ENCODE assay signal across 8 cellular contexts in genomic region chr12:18139989-18140596, GRCh38. TPM values are rescaled to one million over a fixed set of nuclear protein-coding genes. Genes with fewer than 3 reads are reported as not detected.
A peak's percentile ranks its signal among the peaks of the same experiment; 100 is the strongest.
DNase-seq lines count a peak whose midpoint lies in the region; ATAC-seq, FAIRE-seq and TF ChIP-seq lines count a peak whose summit lies in the region.

No MANE protein-coding gene starts in this region.

- no peaks in the 10 kb centered on the region for H3K36me3 Mint-ChIP-seq in MCF 10A (ENCODE audit: insufficient read depth, unreplicated experiment)

- no TSS peak for BruUV-seq in MCF 10A (replicated peaks; lab: Mats Ljungman, UMichigan)

- no peak for FAIRE-seq in A549 (lab: Jason Lieb, UNC)

- no peak overlapping the region for H3K4me3 Mint-ChIP-seq in MCF 10A (ENCODE audit: unreplicated experiment)

- no peak for ATAC-seq in A549
- ATAC-seq in GM18505 (IDR thresholded peaks at IDR 0.05; ENCODE audit: unreplicated experiment), result peak; percentile 81
- ATAC-seq in HG03095 (IDR thresholded peaks at IDR 0.05; ENCODE audit: unreplicated experiment), result no peak

- H3K4me3 ChIP-seq in A549, result no peak overlapping the region

- no peaks in the 10 kb centered on the region for H3K9me3 ChIP-seq in A549

- POLR2A ChIA-PET in A549 (lab: Yijun Ruan, JAX) (no interaction called here), MCF 10A (lab: Yijun Ruan, JAX) (interaction anchor here (0.7 to 2.9 kb wide), 3 partner anchors 81 to 85 kb away, joined by 3 to 11 read pairs (median 8); no protein-coding TSS in a partner anchor)

- H3K4me1 ChIP-seq in A549, result 0 out of 3 replicates have a peak, but pooled peaks cover 4% of the 10 kb centered on the region

- TF ChIP-seq CTCF in A549 (IDR thresholded peaks at IDR 0.05) (peak; percentile 62), MCF 10A (IDR thresholded peaks at IDR 0.05; ENCODE audit: unreplicated experiment) (peak; percentile 69)

- H3K27ac Mint-ChIP-seq in MCF 10A (ENCODE audit: low read depth, unreplicated experiment), result no peak overlapping the region

- no peaks in the 10 kb centered on the region for H3K9me3 Mint-ChIP-seq in MCF 10A (ENCODE audit: unreplicated experiment)

- TF ChIP-seq POLR2A in A549 (IDR thresholded peaks at IDR 0.05; ENCODE audit: low read length) (no peak), GM18505 (IDR thresholded peaks at IDR 0.05; ENCODE audit: borderline replicate concordance, extremely low read depth, insufficient read depth, insufficient read length) (no peak)

- TF ChIP-seq EP300 in A549 (IDR thresholded peaks at IDR 0.05), result no peak

- WGBS in A549 (ENCODE audit: missing lambda C conversion rate), result 0% methylated on average over 1 of the region's 1 CpG

- no peaks in the 10 kb centered on the region for H3K27me3 Mint-ChIP-seq in MCF 10A (ENCODE audit: insufficient read depth, unreplicated experiment)

- intact Hi-C loops in MCF 10A (cut with micrococcal nuclease), result loop anchor here (1.0 to 10.0 kb wide), 3 partner anchors 84 to 1045 kb away; no protein-coding TSS in a partner anchor

- peak; percentile 67 to 77 for TF ChIP-seq RAD21 in A549 (conservative IDR thresholded peaks at IDR 0.05 in 1 of 2, IDR thresholded peaks at IDR 0.05 in 1 of 2)

- DNase-seq in A549 (ENCODE audit: low read depth in 1 of 2, low spot score in 1 of 2) (peak in 1 of 2 experiments; percentile 23), NCI-H1105 treated with DMSO at 0.1 percent for 48 hours (lab: John Stamatoyannopoulos, UW) (peak; percentile 56), MCF 10A (ENCODE audit: unreplicated experiment) (peak; percentile 45), midbrain (lab: John Stamatoyannopoulos, UW) (peak; percentile 32), substantia nigra (lab: John Stamatoyannopoulos, UW) (no peak), 8988T (no peak)

- H3K4me2 ChIP-seq in A549, result no peak overlapping the region

- CTCF ChIA-PET in A549 (lab: Yijun Ruan, JAX) (interaction anchor here (0.7 to 1.5 kb wide), 5 partner anchors 9 to 39 kb away, joined by 3 to 4 read pairs (median 3); no protein-coding TSS in a partner anchor), MCF 10A (lab: Yijun Ruan, JAX) (interaction anchor here (0.7 to 4.0 kb wide), 12 partner anchors 11 to 290 kb away, joined by 3 to 44 read pairs (median 4); no protein-coding TSS in a partner anchor)

- H3K27ac ChIP-seq in A549 (no peak overlapping the region), substantia nigra (ENCODE audit: low read depth, low read length, poor library complexity, severe bottlenecking) (no peak overlapping the region)

- peaks cover 17% of the 10 kb centered on the region for H3K4me1 Mint-ChIP-seq in MCF 10A (ENCODE audit: insufficient read depth, unreplicated experiment)

TF ChIP-seq in A549, 52 proteins besides CTCF, POLR2A, EP300 and RAD21:
- TF ChIP-seq HMGXB4 (CRISPR knock-in tag; IDR thresholded peaks at IDR 0.05; ENCODE audit: borderline replicate concordance), result peak; percentile 23; the same call in 1 of the 2 replicates
- no peak for TF ChIP-seq ESRRA (IDR thresholded peaks at IDR 0.05; ENCODE audit: borderline replicate concordance, low read length)
- no peak for TF ChIP-seq GATA3 (IDR thresholded peaks at IDR 0.05; ENCODE audit: borderline replicate concordance)
- TF ChIP-seq ELK1 (IDR thresholded peaks at IDR 0.05; ENCODE audit: low read depth, low read length), result no peak
- no peak for TF ChIP-seq HOXA7 (CRISPR knock-in tag; IDR thresholded peaks at IDR 0.05)
- TF ChIP-seq SMC3 (IDR thresholded peaks at IDR 0.05), result peak; percentile 43; the same call in 2 of the 3 replicates
- TF ChIP-seq MAFK (IDR thresholded peaks at IDR 0.05; ENCODE audit: partially characterized antibody), result no peak
- no peak for TF ChIP-seq REST (IDR thresholded peaks at IDR 0.05)
- TF ChIP-seq RNF2 (IDR thresholded peaks at IDR 0.05; ENCODE audit: borderline replicate concordance, low read depth), result no peak
- no peak for TF ChIP-seq PHF8 (IDR thresholded peaks at IDR 0.05; ENCODE audit: borderline replicate concordance, low read depth)
- no peak for TF ChIP-seq JUNB (IDR thresholded peaks at IDR 0.05)
- TF ChIP-seq FOSB (CRISPR knock-in tag; IDR thresholded peaks at IDR 0.05), result no peak

RNA-seq across cellular contexts. Expression of gene RERGL, which starts 50.1 kb away (rescaled TPM):
- polyA plus RNA-seq in A549 (2011; rRNA removed) (not detected in 2 replicates), A549 (2017; fragmentation: RNase III; extraction: RNeasy Plus Mini Kit Qiagen cat#74134 plus additional on column Dnase treatment) (not detected in 3 replicates)
- not detected in 2 replicates for polyA plus RNA-seq in A549 (2012; cell fraction: cytosol; rRNA removed)
- polyA plus RNA-seq in A549 (2012; cell fraction: nucleus; rRNA removed), result not detected in 2 replicates
- polyA minus RNA-seq in A549 (2011; rRNA and poly(A)+ RNA removed), result not detected in 2 replicates
- total RNA-seq in MCF 10A (2022), result 0.37 TPM in 1 of 2 replicates, not detected in the other

Comparison
In these comparisons a context has a peak if more than half of its experiments do, and no peak if none do; other contexts are left out.
1. DNase-seq: peak in NCI-H1105 treated with DMSO at 0.1 percent for 48 hours (single experiment), MCF 10A (single experiment) and midbrain (single experiment); none in substantia nigra (0 of 49) and 8988T (single experiment).